Comparison of ENCODE assay signal across 16 cellular contexts in the genomic region with DNA sequence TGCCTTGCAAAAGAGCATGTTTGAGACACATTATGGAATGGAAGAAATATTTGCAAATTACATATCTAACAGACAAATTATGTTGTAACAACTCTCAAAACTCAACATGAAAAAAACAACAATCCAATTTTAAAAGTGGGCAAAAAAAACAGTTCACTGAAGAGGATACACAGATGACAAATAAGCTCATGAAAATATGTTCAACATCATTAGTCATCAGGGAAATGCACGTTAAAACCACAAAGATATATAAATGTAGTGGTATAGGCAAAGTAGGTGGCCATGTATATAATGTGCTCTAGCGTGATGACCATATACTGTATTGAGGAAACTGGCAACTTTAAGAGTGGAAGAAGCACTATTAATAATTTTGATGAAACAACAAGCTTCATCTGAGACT.
"Had no signal": no experiment of that assay in that cellular context is flagged by ENCODE, and none has a peak within 500 bp of the region (broad histone marks: within the 10 kb centered on the region; RNA-seq: fewer than 3 reads in every experiment).

No MANE protein-coding gene starts in this region.

- ATAC-seq: mucosa of descending colon, natural killer cell had no signal

- H3K27ac Mint-ChIP-seq: activated CD4-positive, alpha-beta T cell treated with anti-CD3 and anti-CD28 coated beads, Interleukin-2, amount 10 ng/mL, durations not matched to agents 24 days and 14 days; brain; endodermal cell; immature natural killer cell; natural killer cell; type B pancreatic cell had no signal

- H3K9me3 Mint-ChIP-seq: activated CD4-positive, alpha-beta T cell treated with anti-CD3 and anti-CD28 coated beads, Interleukin-2, amount 10 ng/mL, durations not matched to agents 24 days and 14 days; endodermal cell; type B pancreatic cell had no signal

- H3K4me3 ChIP-seq: mucosa of descending colon, suprapubic skin had no signal

- H3K27me3 ChIP-seq: suprapubic skin had no signal

- H3K27me3 Mint-ChIP-seq: type B pancreatic cell had no signal

- H3K36me3 Mint-ChIP-seq: brain, natural killer cell, type B pancreatic cell had no signal

- DNase-seq: activated CD4-positive, alpha-beta T cell treated with anti-CD3 and anti-CD28 coated beads, Interleukin-2, amount 10 ng/mL, durations not matched to agents 24 days and 14 days; activated CD8-positive, alpha-beta memory T cell treated with anti-CD3 and anti-CD28 coated beads for 24 hours; activated naive CD4-positive, alpha-beta T cell treated with anti-CD3 and anti-CD28 coated beads, Interleukin-2, amount 50 U/mL, for 16 hours; activated T-cell treated with anti-CD3 and anti-CD28 coated beads for 4 hours; amniotic stem cell; cerebellar nuclear complex; endodermal cell; immature natural killer cell; mucosa of descending colon; natural killer cell; right cardiac atrium; stimulated activated CD4-positive, alpha-beta T cell treated with anti-CD3 and anti-CD28 coated beads, Interleukin-12 subunit alpha, Interleukin-12 subunit beta, amount 100 ng/mL, for 4 hours; stimulated activated naive CD4-positive, alpha-beta T cell treated with Interleukin-2 at 50 U/mL for 16 hours had no signal

- H3K4me1 Mint-ChIP-seq: activated CD4-positive, alpha-beta T cell treated with anti-CD3 and anti-CD28 coated beads, Interleukin-2, amount 10 ng/mL, durations not matched to agents 24 days and 14 days; immature natural killer cell; natural killer cell had no signal

- H3K4me1 ChIP-seq: suprapubic skin had no signal

- H3K9me3 ChIP-seq: mucosa of descending colon, suprapubic skin had no signal

- H3K27ac ChIP-seq: suprapubic skin had no signal

- H3K4me3 Mint-ChIP-seq: activated CD4-positive, alpha-beta T cell treated with anti-CD3 and anti-CD28 coated beads, Interleukin-2, amount 10 ng/mL, durations not matched to agents 24 days and 14 days; brain; endodermal cell; immature natural killer cell; natural killer cell; type B pancreatic cell had no signal

- H3K36me3 ChIP-seq: suprapubic skin had no signal
